ENCODE assay signal across 1 cellular context in genomic region chr12:9644985-9645531, GRCh38.
A peak's percentile ranks its signal among the peaks of the same experiment; 100 is the strongest.
TF ChIP-seq lines count a peak whose summit lies in the region.
"Not testable (repeated sequence)": the region's sequence is repeated elsewhere in the genome, so short reads cannot be mapped to it uniquely, and the experiment has no call there.

No MANE protein-coding gene starts in this region.

TF ChIP-seq in K562, 482 proteins besides CTCF, POLR2A, EP300 and RAD21:
- peak; percentile 74 to 90 for TF ChIP-seq TRIM24 (IDR thresholded peaks at IDR 0.05)
- peak; percentile 58; the same call in 1 of the 2 replicates for TF ChIP-seq TAL1 (IDR thresholded peaks at IDR 0.05)
- TF ChIP-seq TCF3 (CRISPR knock-in tag; IDR thresholded peaks at IDR 0.05), result 0 out of 2 replicates have a peak, but pooled peaks have one; percentile 28
- peak; percentile 35; the same call in 1 of the 2 replicates for TF ChIP-seq CEBPG (CRISPR knock-in tag; IDR thresholded peaks at IDR 0.05)
- not testable (repeated sequence) for TF ChIP-seq CEBPG (tag; conservative IDR thresholded peaks at IDR 0.05 in 1 of 2, IDR thresholded peaks at IDR 0.05 in 1 of 2); TEAD4 (CRISPR knock-in tag; IDR thresholded peaks at IDR 0.05; ENCODE audit: borderline replicate concordance); FOXM1 (CRISPR knock-in tag; IDR thresholded peaks at IDR 0.05; ENCODE audit: low read depth)
- peak in 1 of 2 experiments; percentile 56; a peak in 1 of 3 replicates for TF ChIP-seq CBX3 (IDR thresholded peaks at IDR 0.05; ENCODE audit: borderline replicate concordance in 1 of 2, low read length in 2 of 2)
- 0 out of 2 replicates have a peak, but pooled peaks have one; percentile 31 for TF ChIP-seq SOX6 (IDR thresholded peaks at IDR 0.05)
- 0 out of 2 replicates have a peak, but pooled peaks have one; percentile 29 for TF ChIP-seq TEAD4 (IDR thresholded peaks at IDR 0.05; ENCODE audit: low read length)
- TF ChIP-seq FOXM1 (IDR thresholded peaks at IDR 0.05; ENCODE audit: low read depth), result 0 out of 2 replicates have a peak, but pooled peaks have one; percentile 44
- peak; percentile 93 for TF ChIP-seq ZNF766 (CRISPR knock-in tag; conservative IDR thresholded peaks at IDR 0.05)
- TF ChIP-seq, protein P1, sequence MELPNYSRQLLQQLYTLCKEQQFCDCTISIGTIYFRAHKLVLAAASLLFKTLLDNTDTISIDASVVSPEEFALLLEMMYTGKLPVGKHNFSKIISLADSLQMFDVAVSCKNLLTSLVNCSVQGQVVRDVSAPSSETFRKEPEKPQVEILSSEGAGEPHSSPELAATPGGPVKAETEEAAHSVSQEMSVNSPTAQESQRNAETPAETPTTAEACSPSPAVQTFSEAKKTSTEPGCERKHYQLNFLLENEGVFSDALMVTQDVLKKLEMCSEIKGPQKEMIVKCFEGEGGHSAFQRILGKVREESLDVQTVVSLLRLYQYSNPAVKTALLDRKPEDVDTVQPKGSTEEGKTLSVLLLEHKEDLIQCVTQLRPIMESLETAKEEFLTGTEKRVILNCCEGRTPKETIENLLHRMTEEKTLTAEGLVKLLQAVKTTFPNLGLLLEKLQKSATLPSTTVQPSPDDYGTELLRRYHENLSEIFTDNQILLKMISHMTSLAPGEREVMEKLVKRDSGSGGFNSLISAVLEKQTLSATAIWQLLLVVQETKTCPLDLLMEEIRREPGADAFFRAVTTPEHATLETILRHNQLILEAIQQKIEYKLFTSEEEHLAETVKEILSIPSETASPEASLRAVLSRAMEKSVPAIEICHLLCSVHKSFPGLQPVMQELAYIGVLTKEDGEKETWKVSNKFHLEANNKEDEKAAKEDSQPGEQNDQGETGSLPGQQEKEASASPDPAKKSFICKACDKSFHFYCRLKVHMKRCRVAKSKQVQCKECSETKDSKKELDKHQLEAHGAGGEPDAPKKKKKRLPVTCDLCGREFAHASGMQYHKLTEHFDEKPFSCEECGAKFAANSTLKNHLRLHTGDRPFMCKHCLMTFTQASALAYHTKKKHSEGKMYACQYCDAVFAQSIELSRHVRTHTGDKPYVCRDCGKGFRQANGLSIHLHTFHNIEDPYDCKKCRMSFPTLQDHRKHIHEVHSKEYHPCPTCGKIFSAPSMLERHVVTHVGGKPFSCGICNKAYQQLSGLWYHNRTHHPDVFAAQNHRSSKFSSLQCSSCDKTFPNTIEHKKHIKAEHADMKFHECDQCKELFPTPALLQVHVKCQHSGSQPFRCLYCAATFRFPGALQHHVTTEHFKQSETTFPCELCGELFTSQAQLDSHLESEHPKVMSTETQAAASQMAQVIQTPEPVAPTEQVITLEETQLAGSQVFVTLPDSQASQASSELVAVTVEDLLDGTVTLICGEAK (IDR thresholded peaks at IDR 0.05), result peak; percentile 56; the same call in 1 of the 2 replicates
- TF ChIP-seq, protein P1 (CRISPR knock-in tag; IDR thresholded peaks at IDR 0.05), result not testable (repeated sequence)
- TF ChIP-seq CC2D1A (IDR thresholded peaks at IDR 0.05), result peak; percentile 60
- peak; percentile 60 for TF ChIP-seq ZEB2 (IDR thresholded peaks at IDR 0.05)
- TF ChIP-seq NCOR1 (IDR thresholded peaks at IDR 0.05), result peak; percentile 53; the same call in 1 of the 2 replicates
- peak; percentile 38; the same call in 1 of the 2 replicates for TF ChIP-seq CEBPB (tag; IDR thresholded peaks at IDR 0.05)
- TF ChIP-seq CBFA2T3 (IDR thresholded peaks at IDR 0.05), result peak; percentile 83
- peak; percentile 59 for TF ChIP-seq ZFP36 (IDR thresholded peaks at IDR 0.05; ENCODE audit: low read depth, low read length, partially characterized antibody)
- TF ChIP-seq ZNF280A (IDR thresholded peaks at IDR 0.05; ENCODE audit: low read depth, partially characterized antibody), result peak; percentile 43
- TF ChIP-seq TRIM28 (IDR thresholded peaks at IDR 0.05), result 0 out of 2 replicates have a peak, but pooled peaks have one; percentile 71
- TF ChIP-seq, protein P2, sequence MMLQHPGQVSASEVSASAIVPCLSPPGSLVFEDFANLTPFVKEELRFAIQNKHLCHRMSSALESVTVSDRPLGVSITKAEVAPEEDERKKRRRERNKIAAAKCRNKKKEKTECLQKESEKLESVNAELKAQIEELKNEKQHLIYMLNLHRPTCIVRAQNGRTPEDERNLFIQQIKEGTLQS (IDR thresholded peaks at IDR 0.05), result peak; percentile 37
- TF ChIP-seq, protein P2 (CRISPR knock-in tag; conservative IDR thresholded peaks at IDR 0.05), result not testable (repeated sequence)
- TF ChIP-seq CHAMP1 (IDR thresholded peaks at IDR 0.05), result peak; percentile 70; the same call in 1 of the 2 replicates
- peak; percentile 66 for TF ChIP-seq CBFA2T2 (conservative IDR thresholded peaks at IDR 0.05)
- peak; percentile 59; the same call in 1 of the 2 replicates for TF ChIP-seq ARID1B (IDR thresholded peaks at IDR 0.05)
- peak; percentile 100 for TF ChIP-seq ZNF431 (CRISPR knock-in tag; IDR thresholded peaks at IDR 0.05)
